In the genomic region with DNA sequence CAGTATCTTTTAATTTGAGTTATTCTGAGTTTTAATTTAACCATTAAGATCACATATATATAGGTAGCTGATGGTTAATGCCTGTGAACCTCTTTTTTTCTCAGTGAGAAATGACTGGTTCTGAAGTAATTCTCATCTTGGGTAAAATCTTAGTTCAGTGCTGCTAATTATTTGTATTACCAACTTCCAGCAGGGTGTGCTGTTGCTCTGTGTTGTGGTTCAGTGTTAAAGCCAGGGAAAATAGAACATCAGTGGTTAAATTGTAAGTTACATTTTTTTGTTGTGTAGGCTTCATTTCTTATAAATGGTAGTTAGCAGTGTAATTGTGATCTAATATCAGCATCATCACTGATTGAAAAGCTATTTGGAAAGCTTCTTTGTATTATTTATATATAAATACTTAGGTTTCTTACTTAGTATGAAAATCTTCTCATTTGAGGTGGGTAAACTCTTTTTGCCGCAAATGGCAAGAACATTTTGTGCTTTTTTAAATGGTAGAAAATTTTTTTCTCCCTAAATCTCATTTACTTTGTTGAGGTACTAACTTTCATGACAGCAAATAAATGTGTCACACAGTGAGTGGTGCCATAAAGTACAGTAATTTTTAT, we compare ENCODE assay signal across 1 cellular context.
TF ChIP-seq lines count a peak whose summit lies in the region.

No MANE protein-coding gene starts in this region.

TF ChIP-seq in K562, 482 proteins besides CTCF, POLR2A, EP300 and RAD21 (continued from another document):
- TF ChIP-seq TSC22D4 (tag; IDR thresholded peaks at IDR 0.05): no peak
- TF ChIP-seq PURB (CRISPR knock-in tag; IDR thresholded peaks at IDR 0.05; ENCODE audit: low read depth): no peak
- TF ChIP-seq TFAP4 (CRISPR knock-in tag; IDR thresholded peaks at IDR 0.05; ENCODE audit: borderline replicate concordance): no peak
- no peak for TF ChIP-seq HMG20A (CRISPR knock-in tag; conservative IDR thresholded peaks at IDR 0.05)
- no peak for TF ChIP-seq E2F3 (CRISPR knock-in tag; IDR thresholded peaks at IDR 0.05)
- TF ChIP-seq, protein P1, sequence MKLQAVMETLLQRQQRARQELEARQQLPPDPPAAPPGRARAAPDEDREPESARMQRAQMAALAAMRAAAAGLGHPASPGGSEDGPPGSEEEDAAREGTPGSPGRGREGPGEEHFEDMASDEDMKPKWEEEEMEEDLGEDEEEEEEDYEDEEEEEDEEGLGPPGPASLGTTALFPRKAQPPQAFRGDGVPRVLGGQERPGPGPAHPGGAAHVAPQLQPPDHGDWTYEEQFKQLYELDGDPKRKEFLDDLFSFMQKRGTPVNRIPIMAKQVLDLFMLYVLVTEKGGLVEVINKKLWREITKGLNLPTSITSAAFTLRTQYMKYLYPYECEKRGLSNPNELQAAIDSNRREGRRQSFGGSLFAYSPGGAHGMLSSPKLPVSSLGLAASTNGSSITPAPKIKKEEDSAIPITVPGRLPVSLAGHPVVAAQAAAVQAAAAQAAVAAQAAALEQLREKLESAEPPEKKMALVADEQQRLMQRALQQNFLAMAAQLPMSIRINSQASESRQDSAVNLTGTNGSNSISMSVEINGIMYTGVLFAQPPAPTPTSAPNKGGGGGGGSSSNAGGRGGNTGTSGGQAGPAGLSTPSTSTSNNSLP (IDR thresholded peaks at IDR 0.05; ENCODE audit: borderline replicate concordance, low read depth, low read length): 0 out of 2 replicates have a peak, but pooled peaks have one; percentile 39
- peak; percentile 52 for TF ChIP-seq SMC3 (conservative IDR thresholded peaks at IDR 0.05; ENCODE audit: insufficient read depth, low read depth, low read length)
- no peak for TF ChIP-seq ZHX1 (conservative IDR thresholded peaks at IDR 0.05; ENCODE audit: low read length)
- TF ChIP-seq, protein P2, sequence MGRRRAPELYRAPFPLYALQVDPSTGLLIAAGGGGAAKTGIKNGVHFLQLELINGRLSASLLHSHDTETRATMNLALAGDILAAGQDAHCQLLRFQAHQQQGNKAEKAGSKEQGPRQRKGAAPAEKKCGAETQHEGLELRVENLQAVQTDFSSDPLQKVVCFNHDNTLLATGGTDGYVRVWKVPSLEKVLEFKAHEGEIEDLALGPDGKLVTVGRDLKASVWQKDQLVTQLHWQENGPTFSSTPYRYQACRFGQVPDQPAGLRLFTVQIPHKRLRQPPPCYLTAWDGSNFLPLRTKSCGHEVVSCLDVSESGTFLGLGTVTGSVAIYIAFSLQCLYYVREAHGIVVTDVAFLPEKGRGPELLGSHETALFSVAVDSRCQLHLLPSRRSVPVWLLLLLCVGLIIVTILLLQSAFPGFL (CRISPR knock-in tag; IDR thresholded peaks at IDR 0.05): no peak
- TF ChIP-seq EWSR1 (IDR thresholded peaks at IDR 0.05; ENCODE audit: borderline replicate concordance, low read depth, partially characterized antibody): no peak
- TF ChIP-seq JUND (IDR thresholded peaks at IDR 0.05; ENCODE audit: borderline replicate concordance, low read depth, low read length): peak; percentile 33; the same call in 1 of the 2 replicates
- TF ChIP-seq JUND (tag; IDR thresholded peaks at IDR 0.05; ENCODE audit: borderline replicate concordance, low read depth, low read length): no peak
- peak; percentile 23 for TF ChIP-seq HDAC3 (IDR thresholded peaks at IDR 0.05; ENCODE audit: borderline replicate concordance, partially characterized antibody)
- no peak for TF ChIP-seq JUNB (CRISPR knock-in tag; conservative IDR thresholded peaks at IDR 0.05)
- 0 out of 2 replicates have a peak, but pooled peaks have one; percentile 24 for TF ChIP-seq ZNF592 (IDR thresholded peaks at IDR 0.05)
